7 cellular contexts compared by ENCODE assay signal in genomic region chr17:5431234-5431633, GRCh38. TPM values are rescaled to one million over a fixed set of nuclear protein-coding genes. Genes with fewer than 3 reads are reported as not detected.
DNase-seq lines count a peak whose midpoint lies in the region; ATAC-seq, FAIRE-seq and TF ChIP-seq lines count a peak whose summit lies in the region.
"Not testable (repeated sequence)": the region's sequence is repeated elsewhere in the genome, so short reads cannot be mapped to it uniquely, and the experiment has no call there.

No MANE protein-coding gene starts in this region.

- H3K79me2 ChIP-seq in DND-41 (ENCODE audit: insufficient read depth, low read length) (peaks cover 26% of the 10 kb centered on the region), Loucy (ENCODE audit: insufficient read depth, low read length) (peaks cover 26% of the 10 kb centered on the region), K562 (ENCODE audit: control insufficient read depth, insufficient read depth, low read length) (peaks cover 18% of the 10 kb centered on the region)

- H3F3A ChIP-seq in Loucy (ENCODE audit: low read depth): not testable (repeated sequence)

- H3K27me3 Mint-ChIP-seq in activated T-cell treated with anti-CD3 and anti-CD28 coated beads, Interleukin-2, amount 50 U/mL, for 72 hours (ENCODE audit: low read depth); glutamatergic neuron (ENCODE audit: unreplicated experiment); neural crest cell (ENCODE audit: low read depth): not testable (repeated sequence)

- H3K4me1 ChIP-seq in DND-41 (ENCODE audit: insufficient read depth, low read length): peaks cover 10% of the 10 kb centered on the region
- H3K4me1 ChIP-seq in Loucy (ENCODE audit: insufficient read depth, low read length, poor library complexity, severe bottlenecking); RWPE2 (ENCODE audit: insufficient read depth, poor library complexity, severe bottlenecking); K562 (replicated peaks in 1 of 2; ENCODE audit: control insufficient read depth in 2 of 2, insufficient read depth in 2 of 2, low read length in 2 of 2): not testable (repeated sequence)

- H3K4me2 ChIP-seq in DND-41 (ENCODE audit: insufficient read depth, low read length); Loucy (ENCODE audit: low read depth, low read length, poor library complexity, severe bottlenecking); K562 (ENCODE audit: insufficient read depth, low read length): not testable (repeated sequence)

- peaks cover 2 to 24% of the 10 kb centered on the region in 2 donors for H3K36me3 Mint-ChIP-seq in activated T-cell treated with anti-CD3 and anti-CD28 coated beads, Interleukin-2, amount 50 U/mL, for 72 hours (ENCODE audit: insufficient read depth in 2 of 2)
- not testable (repeated sequence) for H3K36me3 Mint-ChIP-seq in glutamatergic neuron (ENCODE audit: unreplicated experiment)
- H3K36me3 Mint-ChIP-seq in neural crest cell (ENCODE audit: low read depth): peaks cover 17% of the 10 kb centered on the region

- H3K4me3 ChIP-seq in DND-41 (ENCODE audit: low read depth in 1 of 2, low read length in 2 of 2); Loucy (ENCODE audit: low read length, poor library complexity, severe bottlenecking); RWPE2 (ENCODE audit: severe bottlenecking); K562: not testable (repeated sequence)

- TF ChIP-seq RAD21 in K562 (CRISPR knock-in tag; conservative IDR thresholded peaks at IDR 0.05 in 1 of 2, IDR thresholded peaks at IDR 0.05 in 1 of 2): not testable (repeated sequence)

- H3K9me3 ChIP-seq in DND-41 (ENCODE audit: insufficient read depth, low read length, severe bottlenecking); Loucy (ENCODE audit: insufficient read depth, low read depth, low read length); RWPE2 (ENCODE audit: severe bottlenecking); K562 (replicated peaks; ENCODE audit: control insufficient read depth, insufficient read depth, low read depth, low read length): not testable (repeated sequence)

- in situ Hi-C loops in K562 (cut with MboI): not testable (repeated sequence)

- CTCF ChIA-PET in K562 (lab: Yijun Ruan, JAX; ENCODE audit: low intra/inter-chr PET ratio): not testable (repeated sequence)

- not testable (repeated sequence) for H3K27me3 ChIP-seq in DND-41 (ENCODE audit: insufficient read depth, low read length, poor library complexity); Loucy (ENCODE audit: insufficient read depth, low read length, poor library complexity, severe bottlenecking); RWPE2 (ENCODE audit: insufficient read depth, poor library complexity, severe bottlenecking); K562 (ENCODE audit: control insufficient read depth in 2 of 2, insufficient read depth in 2 of 2, low read length in 2 of 2)

- not testable (repeated sequence) for H3K9me1 ChIP-seq in K562 (ENCODE audit: control insufficient read depth, insufficient read depth, low read length)

- POLR2A ChIA-PET in K562 (lab: Yijun Ruan, JAX): interaction anchor here (4.1 kb wide), 1 partner anchor 12 kb away, joined by 13 read pairs; the partner anchor contains the start of genes NUP88 and RPAIN

- WGBS in K562 (ENCODE audit: insufficient coverage, low coverage, missing lambda C conversion rate): no CpG with 5 or more reads among the region's 5 CpGs

- intact Hi-C loops in K562 (cut with micrococcal nuclease): not testable (repeated sequence)

- TF ChIP-seq CTCF in DND-41 (IDR thresholded peaks at IDR 0.05; ENCODE audit: borderline replicate concordance, extremely low read depth, low read length, poor library complexity, severe bottlenecking); RWPE2 (IDR thresholded peaks at IDR 0.05; ENCODE audit: poor library complexity, severe bottlenecking); K562 (IDR thresholded peaks at IDR 0.05 in 2 of 3, conservative IDR thresholded peaks at IDR 0.05 in 1 of 3; ENCODE audit: insufficient read depth in 2 of 3, low read depth in 1 of 3, low read length in 3 of 3); glutamatergic neuron (IDR thresholded peaks at IDR 0.05; ENCODE audit: partially characterized antibody, unreplicated experiment); neural crest cell (conservative IDR thresholded peaks at IDR 0.05): not testable (repeated sequence)
- TF ChIP-seq CTCF in Loucy (conservative IDR thresholded peaks at IDR 0.05; ENCODE audit: low read length): peak; percentile 29; the same call in 1 of the 2 replicates

- H3K27ac Mint-ChIP-seq in activated T-cell treated with anti-CD3 and anti-CD28 coated beads, Interleukin-2, amount 50 U/mL, for 72 hours: peak overlapping the region; percentile 10
- peak overlapping the region; percentile 3 for H3K27ac Mint-ChIP-seq in glutamatergic neuron (ENCODE audit: unreplicated experiment)
- H3K27ac Mint-ChIP-seq in neural crest cell (ENCODE audit: unreplicated experiment): not testable (repeated sequence)

- H3K9ac ChIP-seq in DND-41 (ENCODE audit: low read depth, low read length); Loucy (ENCODE audit: low read depth, low read length, poor library complexity, severe bottlenecking); K562 (ENCODE audit: insufficient read depth in 1 of 2, low read depth in 2 of 2, low read length in 2 of 2): not testable (repeated sequence)

- not testable (repeated sequence) for H3K4me3 Mint-ChIP-seq in activated T-cell treated with anti-CD3 and anti-CD28 coated beads, Interleukin-2, amount 50 U/mL, for 72 hours; glutamatergic neuron (ENCODE audit: unreplicated experiment)
- H3K4me3 Mint-ChIP-seq in neural crest cell: peak overlapping the region; percentile 31

- not testable (repeated sequence) for BruUV-seq in K562 (replicated peaks; lab: Mats Ljungman, UMichigan)

- H4K20me1 ChIP-seq in DND-41 (ENCODE audit: insufficient read depth, low read length): peaks cover 29% of the 10 kb centered on the region
- peaks cover 18% of the 10 kb centered on the region for H4K20me1 ChIP-seq in Loucy (ENCODE audit: insufficient read depth, low read length, poor library complexity, severe bottlenecking)
- H4K20me1 ChIP-seq in K562 (replicated peaks; ENCODE audit: control insufficient read depth, insufficient read depth, low read length): not testable (repeated sequence)

- H2AFZ ChIP-seq in DND-41 (ENCODE audit: low read depth, low read length); Loucy (ENCODE audit: low read length); K562 (ENCODE audit: low read depth, low read length): not testable (repeated sequence)

- H3K36me3 ChIP-seq in DND-41 (ENCODE audit: insufficient read depth, low read length): peaks cover 82% of the 10 kb centered on the region
- H3K36me3 ChIP-seq in Loucy (ENCODE audit: insufficient read depth, low read length): peaks cover 74% of the 10 kb centered on the region
- peaks cover 91% of the 10 kb centered on the region for H3K36me3 ChIP-seq in RWPE2 (ENCODE audit: low read depth)
- H3K36me3 ChIP-seq in K562 (ENCODE audit: control insufficient read depth, insufficient read depth, low read length): peaks cover 78% of the 10 kb centered on the region

- not testable (repeated sequence) for H3K9me2 ChIP-seq in Loucy (replicated peaks; ENCODE audit: low read depth, low read length)

- TF ChIP-seq POLR2A in K562 (conservative IDR thresholded peaks at IDR 0.05): not testable (repeated sequence)

- TF ChIP-seq EP300 in K562 (IDR thresholded peaks at IDR 0.05; ENCODE audit: low read length): not testable (repeated sequence)

- DNase-seq in DND-41 (peak; percentile 45), K562 (ENCODE audit: extremely low read depth in 1 of 4, low spot score in 3 of 4) (peak in 1 of 4 experiments; percentile 50)
- not testable (repeated sequence) for DNase-seq in RWPE2 (ENCODE audit: low spot score); activated T-cell treated with anti-CD3 and anti-CD28 coated beads, Interleukin-2, amount 50 U/mL, for 72 hours; glutamatergic neuron; neural crest cell (ENCODE audit: low read depth, low spot score)

- peaks cover 29% of the 10 kb centered on the region for H3K4me1 Mint-ChIP-seq in activated T-cell treated with anti-CD3 and anti-CD28 coated beads, Interleukin-2, amount 50 U/mL, for 72 hours (ENCODE audit: low read depth)
- H3K4me1 Mint-ChIP-seq in glutamatergic neuron (ENCODE audit: low read depth, unreplicated experiment) (peaks cover 22% of the 10 kb centered on the region), neural crest cell (peaks cover 16% of the 10 kb centered on the region)

- not testable (repeated sequence) for H3K9me3 Mint-ChIP-seq in activated T-cell treated with anti-CD3 and anti-CD28 coated beads, Interleukin-2, amount 50 U/mL, for 72 hours; glutamatergic neuron (ENCODE audit: unreplicated experiment); neural crest cell

- FAIRE-seq in K562 (lab: Jason Lieb, UNC): peak; percentile 58

- H3K27ac ChIP-seq in DND-41 (ENCODE audit: low read length); K562 (ENCODE audit: extremely low read depth, low read depth, low read length): not testable (repeated sequence)
- H3K27ac ChIP-seq in RWPE2 (ENCODE audit: poor library complexity, severe bottlenecking): peak overlapping the region; percentile 38

- not testable (repeated sequence) for ATAC-seq in DND-41 (ENCODE audit: insufficient read depth, low read depth); RWPE2 (ENCODE audit: low read depth); activated T-cell treated with anti-CD3 and anti-CD28 coated beads, Interleukin-2, amount 50 U/mL, for 72 hours (replicated peaks in 1 of 2)
- ATAC-seq in K562: peak; percentile 73

RNA-seq across cellular contexts. Expression of gene C1QBP, which starts 7.7 kb away (rescaled TPM):
- 100 to 1,000 TPM; 203 to 206 TPM for total RNA-seq in activated T-cell treated with anti-CD3 and anti-CD28 coated beads, Interleukin-2, amount 50 U/mL, for 72 hours
- 53.8 and 58.8 TPM in 2 replicates for total RNA-seq in K562 (2011; cell fraction: chromatin; rRNA removed; ENCODE audit: low replicate concordance)
- total RNA-seq in K562 (2011; cell fraction: nucleolus; rRNA removed): 54.0 and 57.5 TPM in 2 replicates
- 80.1 and 85.1 TPM in 2 replicates for total RNA-seq in K562 (2011; cell fraction: nucleoplasm; rRNA removed)
- total RNA-seq in K562 (2014; rRNA removed) (383 and 419 TPM in 2 replicates), K562 (2014; rRNA removed; fragmentation: Illumina TruSeq; extraction: Trizol) (625 and 715 TPM in 2 replicates), K562 (2015; rRNA removed; fragmentation: Illumina TruSeq; extraction: Trizol) (633 and 665 TPM in 2 replicates), K562 (2021) (414 and 433 TPM in 2 replicates), glutamatergic neuron (ENCODE audit: unreplicated experiment) (96.4 TPM), neural crest cell (202 and 221 TPM in 2 replicates)
- polyA plus RNA-seq in K562 (2011; rRNA removed) (209 and 398 TPM in 2 replicates), K562 (2014; fragmentation: Illumina TruSeq; extraction: Trizol) (490 and 582 TPM in 2 replicates), K562 (2014; fragmentation: Nextera tagmentation; extraction: Ambion mirVana) (100 to 1,000 TPM in 1 of 2 experiments, 10 to 100 TPM in 1; 90.7 to 107 TPM), K562 (2014; rRNA removed) (367 and 377 TPM in 2 replicates)
- polyA plus RNA-seq in K562 (2011; cell fraction: cytosol; rRNA removed): 186 and 265 TPM in 2 replicates
- 70.9 and 132 TPM in 2 replicates for polyA plus RNA-seq in K562 (2011; cell fraction: nucleus; rRNA removed)
- polyA plus RNA-seq in K562 (2012): 238 and 392 TPM in 2 replicates
- 327 and 403 TPM in 2 replicates for polyA minus RNA-seq in K562 (2011; rRNA and poly(A)+ RNA removed)
- polyA minus RNA-seq in K562 (2011; cell fraction: cytosol; rRNA and poly(A)+ RNA removed): 186 and 189 TPM in 2 replicates
- 23.4 and 48.8 TPM in 2 replicates for polyA minus RNA-seq in K562 (2011; cell fraction: nucleus; rRNA and poly(A)+ RNA removed)

RNA-seq across cellular contexts. Expression of gene RPAIN, which starts 11.3 kb away (rescaled TPM):
- 10 to 100 TPM; 62.6 to 65.0 TPM for total RNA-seq in activated T-cell treated with anti-CD3 and anti-CD28 coated beads, Interleukin-2, amount 50 U/mL, for 72 hours
- total RNA-seq in K562 (2011; cell fraction: chromatin; rRNA removed; ENCODE audit: low replicate concordance): 74.4 and 86.5 TPM in 2 replicates
- 54.0 and 60.7 TPM in 2 replicates for total RNA-seq in K562 (2011; cell fraction: nucleolus; rRNA removed)
- total RNA-seq in K562 (2011; cell fraction: nucleoplasm; rRNA removed): 79.5 and 101 TPM in 2 replicates
- total RNA-seq in K562 (2014; rRNA removed) (40.2 and 48.4 TPM in 2 replicates), K562 (2014; rRNA removed; fragmentation: Illumina TruSeq; extraction: Trizol) (37.2 and 38.5 TPM in 2 replicates), K562 (2015; rRNA removed; fragmentation: Illumina TruSeq; extraction: Trizol) (41.2 and 43.8 TPM in 2 replicates), K562 (2021) (23.5 and 29.6 TPM in 2 replicates), glutamatergic neuron (ENCODE audit: unreplicated experiment) (168 TPM), neural crest cell (99.8 and 103 TPM in 2 replicates)
- polyA plus RNA-seq in K562 (2011; rRNA removed) (37.7 and 41.6 TPM in 2 replicates), K562 (2014; fragmentation: Illumina TruSeq; extraction: Trizol) (27.3 and 29.8 TPM in 2 replicates), K562 (2014; fragmentation: Nextera tagmentation; extraction: Ambion mirVana) (10 to 100 TPM; 62.0 to 63.7 TPM), K562 (2014; rRNA removed) (34.3 and 41.2 TPM in 2 replicates)
- 12.4 and 26.1 TPM in 2 replicates for polyA plus RNA-seq in K562 (2011; cell fraction: cytosol; rRNA removed)
- polyA plus RNA-seq in K562 (2011; cell fraction: nucleus; rRNA removed): 48.5 and 59.6 TPM in 2 replicates
- 21.7 and 24.4 TPM in 2 replicates for polyA plus RNA-seq in K562 (2012)
- polyA minus RNA-seq in K562 (2011; rRNA and poly(A)+ RNA removed): 26.6 and 27.9 TPM in 2 replicates
- polyA minus RNA-seq in K562 (2011; cell fraction: cytosol; rRNA and poly(A)+ RNA removed): 9.9 and 10.1 TPM in 2 replicates
- polyA minus RNA-seq in K562 (2011; cell fraction: nucleus; rRNA and poly(A)+ RNA removed): 19.9 and 36.2 TPM in 2 replicates

RNA-seq across cellular contexts. Expression of gene NUP88, which starts 11.8 kb away (rescaled TPM):
- 100 to 1,000 TPM in 1 of 2 donors, 10 to 100 TPM in 1; 97.4 to 103 TPM for total RNA-seq in activated T-cell treated with anti-CD3 and anti-CD28 coated beads, Interleukin-2, amount 50 U/mL, for 72 hours
- total RNA-seq in K562 (2011; cell fraction: chromatin; rRNA removed; ENCODE audit: low replicate concordance): 105 and 145 TPM in 2 replicates
- total RNA-seq in K562 (2011; cell fraction: nucleolus; rRNA removed): 69.5 and 74.9 TPM in 2 replicates
- 68.0 and 71.5 TPM in 2 replicates for total RNA-seq in K562 (2011; cell fraction: nucleoplasm; rRNA removed)
- total RNA-seq in K562 (2014; rRNA removed) (125 and 128 TPM in 2 replicates), K562 (2014; rRNA removed; fragmentation: Illumina TruSeq; extraction: Trizol) (137 and 154 TPM in 2 replicates), K562 (2015; rRNA removed; fragmentation: Illumina TruSeq; extraction: Trizol) (143 and 148 TPM in 2 replicates), K562 (2021) (72.1 and 73.6 TPM in 2 replicates), glutamatergic neuron (ENCODE audit: unreplicated experiment) (74.5 TPM), neural crest cell (91.2 and 102 TPM in 2 replicates)
- polyA plus RNA-seq in K562 (2011; rRNA removed) (81.9 and 119 TPM in 2 replicates), K562 (2014; fragmentation: Illumina TruSeq; extraction: Trizol) (150 and 160 TPM in 2 replicates), K562 (2014; fragmentation: Nextera tagmentation; extraction: Ambion mirVana) (10 to 100 TPM; 59.9 to 74.6 TPM), K562 (2014; rRNA removed) (117 and 137 TPM in 2 replicates)
- polyA plus RNA-seq in K562 (2011; cell fraction: cytosol; rRNA removed): 62.2 and 70.5 TPM in 2 replicates
- 56.3 and 61.3 TPM in 2 replicates for polyA plus RNA-seq in K562 (2011; cell fraction: nucleus; rRNA removed)
- polyA plus RNA-seq in K562 (2012): 53.6 and 71.8 TPM in 2 replicates
- polyA minus RNA-seq in K562 (2011; rRNA and poly(A)+ RNA removed): 184 and 195 TPM in 2 replicates
- 45.9 and 52.1 TPM in 2 replicates for polyA minus RNA-seq in K562 (2011; cell fraction: cytosol; rRNA and poly(A)+ RNA removed)
- 50.2 and 72.0 TPM in 2 replicates for polyA minus RNA-seq in K562 (2011; cell fraction: nucleus; rRNA and poly(A)+ RNA removed)

RNA-seq across cellular contexts. Expression of gene DHX33, which starts 37.5 kb away (rescaled TPM):
- 10 to 100 TPM; 20.6 to 26.4 TPM for total RNA-seq in activated T-cell treated with anti-CD3 and anti-CD28 coated beads, Interleukin-2, amount 50 U/mL, for 72 hours
- total RNA-seq in K562 (2011; cell fraction: chromatin; rRNA removed; ENCODE audit: low replicate concordance): 25.9 and 28.4 TPM in 2 replicates
- total RNA-seq in K562 (2011; cell fraction: nucleolus; rRNA removed): 18.9 and 19.7 TPM in 2 replicates
- total RNA-seq in K562 (2011; cell fraction: nucleoplasm; rRNA removed): 15.6 and 18.4 TPM in 2 replicates
- total RNA-seq in K562 (2014; rRNA removed) (7.7 and 8.9 TPM in 2 replicates), K562 (2014; rRNA removed; fragmentation: Illumina TruSeq; extraction: Trizol) (8.8 and 9.3 TPM in 2 replicates), K562 (2015; rRNA removed; fragmentation: Illumina TruSeq; extraction: Trizol) (8.6 and 9.0 TPM in 2 replicates), K562 (2021) (19.8 and 20.2 TPM in 2 replicates), glutamatergic neuron (ENCODE audit: unreplicated experiment) (23.9 TPM), neural crest cell (35.3 and 37.5 TPM in 2 replicates)
- polyA plus RNA-seq in K562 (2011; rRNA removed) (12.8 and 13.0 TPM in 2 replicates), K562 (2014; fragmentation: Illumina TruSeq; extraction: Trizol) (21.0 and 22.5 TPM in 2 replicates), K562 (2014; fragmentation: Nextera tagmentation; extraction: Ambion mirVana) (1 to 10 TPM; 4.4 to 7.9 TPM), K562 (2014; rRNA removed) (10.4 and 12.3 TPM in 2 replicates)
- 9.9 and 11.7 TPM in 2 replicates for polyA plus RNA-seq in K562 (2011; cell fraction: cytosol; rRNA removed)
- polyA plus RNA-seq in K562 (2011; cell fraction: nucleus; rRNA removed): 11.8 and 20.1 TPM in 2 replicates
- 7.3 and 13.4 TPM in 2 replicates for polyA plus RNA-seq in K562 (2012)
- polyA minus RNA-seq in K562 (2011; rRNA and poly(A)+ RNA removed): 19.5 and 21.1 TPM in 2 replicates
- polyA minus RNA-seq in K562 (2011; cell fraction: cytosol; rRNA and poly(A)+ RNA removed): 10.9 and 15.6 TPM in 2 replicates
- 5.5 and 7.6 TPM in 2 replicates for polyA minus RNA-seq in K562 (2011; cell fraction: nucleus; rRNA and poly(A)+ RNA removed)

RNA-seq across cellular contexts. Expression of gene DERL2, which starts 54.7 kb away (rescaled TPM):
- 10 to 100 TPM; 71.5 to 87.3 TPM for total RNA-seq in activated T-cell treated with anti-CD3 and anti-CD28 coated beads, Interleukin-2, amount 50 U/mL, for 72 hours
- total RNA-seq in K562 (2011; cell fraction: chromatin; rRNA removed; ENCODE audit: low replicate concordance): 37.6 and 66.8 TPM in 2 replicates
- 28.9 and 32.4 TPM in 2 replicates for total RNA-seq in K562 (2011; cell fraction: nucleolus; rRNA removed)
- 52.6 and 69.4 TPM in 2 replicates for total RNA-seq in K562 (2011; cell fraction: nucleoplasm; rRNA removed)
- 11.5 and 15.5 TPM in 2 replicates for total RNA-seq in K562 (2014; rRNA removed)
- total RNA-seq in K562 (2014; rRNA removed; fragmentation: Illumina TruSeq; extraction: Trizol): 24.5 and 29.8 TPM in 2 replicates
- 21.2 and 22.4 TPM in 2 replicates for total RNA-seq in K562 (2015; rRNA removed; fragmentation: Illumina TruSeq; extraction: Trizol)
- 30.9 and 35.6 TPM in 2 replicates for total RNA-seq in K562 (2021)
- polyA plus RNA-seq in K562 (2011; rRNA removed): 32.6 and 35.7 TPM in 2 replicates
- polyA plus RNA-seq in K562 (2011; cell fraction: cytosol; rRNA removed): 11.9 and 26.2 TPM in 2 replicates
- polyA plus RNA-seq in K562 (2011; cell fraction: nucleus; rRNA removed): 38.2 and 51.0 TPM in 2 replicates
- polyA plus RNA-seq in K562 (2012): 24.4 and 27.8 TPM in 2 replicates
- 18.5 and 24.8 TPM in 2 replicates for polyA plus RNA-seq in K562 (2014; fragmentation: Illumina TruSeq; extraction: Trizol)
- 100 to 1,000 TPM; 105 TPM for polyA plus RNA-seq in K562 (2014; fragmentation: Nextera tagmentation; extraction: Ambion mirVana)
- polyA plus RNA-seq in K562 (2014; rRNA removed): 30.7 and 31.0 TPM in 2 replicates
- polyA minus RNA-seq in K562 (2011; rRNA and poly(A)+ RNA removed): 14.6 and 15.6 TPM in 2 replicates
- 6.7 and 9.0 TPM in 2 replicates for polyA minus RNA-seq in K562 (2011; cell fraction: cytosol; rRNA and poly(A)+ RNA removed)
- polyA minus RNA-seq in K562 (2011; cell fraction: nucleus; rRNA and poly(A)+ RNA removed): 21.9 and 28.2 TPM in 2 replicates
- total RNA-seq in glutamatergic neuron (ENCODE audit: unreplicated experiment): 56.1 TPM
- total RNA-seq in neural crest cell: 71.5 and 74.6 TPM in 2 replicates
